ENCODE assay signal across 16 cellular contexts in genomic region chr3:159751141-159751540, GRCh38.
"Had no signal": no experiment of that assay in that cellular context is flagged by ENCODE, and none has a peak within 500 bp of the region (broad histone marks: within the 10 kb centered on the region; RNA-seq: fewer than 3 reads in every experiment).

No MANE protein-coding gene starts in this region.

- H3K4me1 ChIP-seq: parathyroid adenoma, upper lobe of right lung had no signal

- H3K27ac ChIP-seq: brain microvascular endothelial cell, parathyroid adenoma, upper lobe of right lung had no signal

- DNase-seq: activated CD4-positive, alpha-beta T cell treated with anti-CD3 and anti-CD28 coated beads, Interleukin-2, amount 50 U/mL, for 4 hours; activated gamma-delta T cell treated with Interleukin-2 at 50 U/mL for 16 hours; amygdala; brain microvascular endothelial cell; cortex of kidney; effector CD4-positive, alpha-beta T cell; left cardiac atrium; mesendoderm; natural killer cell; stimulated activated CD8-positive, alpha-beta memory T cell treated with anti-CD3 and anti-CD28 coated beads, Interleukin-4, amount 100 ng/mL, for 48 hours; stimulated activated naive CD4-positive, alpha-beta T cell; upper lobe of right lung had no signal

- ATAC-seq: activated naive CD4-positive, alpha-beta T cell treated with anti-CD3 and anti-CD28 coated beads, Interleukin-2, amount 50 U/mL, for 72 hours; left cardiac atrium; natural killer cell; sciatic nerve; upper lobe of right lung had no signal

- H3K36me3 Mint-ChIP-seq: activated naive CD4-positive, alpha-beta T cell treated with anti-CD3 and anti-CD28 coated beads, Interleukin-2, amount 50 U/mL, for 72 hours; natural killer cell had no signal

- H3K9me3 ChIP-seq: upper lobe of right lung had no signal

- H3K4me3 Mint-ChIP-seq: central memory CD8-positive, alpha-beta T cell; natural killer cell had no signal

- H3K36me3 ChIP-seq: brain microvascular endothelial cell, upper lobe of right lung had no signal

- H3K27me3 ChIP-seq: brain microvascular endothelial cell, upper lobe of right lung had no signal

- H3K4me1 Mint-ChIP-seq: central memory CD8-positive, alpha-beta T cell; natural killer cell had no signal

- H3K4me3 ChIP-seq: upper lobe of right lung had no signal

- H3K27me3 Mint-ChIP-seq: central memory CD8-positive, alpha-beta T cell had no signal

- H3K27ac Mint-ChIP-seq: activated naive CD4-positive, alpha-beta T cell treated with anti-CD3 and anti-CD28 coated beads, Interleukin-2, amount 50 U/mL, for 72 hours; natural killer cell had no signal
